23 cellular contexts compared by ENCODE assay signal in the genomic region with DNA sequence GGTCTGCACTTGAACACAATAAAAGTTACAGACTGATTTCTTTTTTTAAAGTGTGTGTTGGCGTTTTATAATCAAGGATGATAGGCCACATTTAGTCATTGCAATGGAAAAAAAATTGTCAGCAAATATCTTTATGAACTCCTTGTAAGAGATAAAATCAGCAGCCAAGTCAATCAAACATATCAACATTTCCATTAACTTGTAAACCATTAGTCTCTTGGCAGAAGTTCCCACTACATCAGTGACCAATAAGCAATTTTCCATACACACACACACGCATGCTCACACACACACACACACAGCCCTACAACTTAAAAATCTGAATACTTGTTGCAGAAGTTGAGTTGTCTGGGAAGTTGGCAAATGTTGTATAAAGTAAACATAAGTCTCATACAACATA.
DNase-seq lines count a peak whose midpoint lies in the region; ATAC-seq and TF ChIP-seq lines count a peak whose summit lies in the region.
"Had no signal": no experiment of that assay in that cellular context is flagged by ENCODE, and none has a peak within 500 bp of the region (broad histone marks: within the 10 kb centered on the region; RNA-seq: fewer than 3 reads in every experiment).

No MANE protein-coding gene starts in this region.

- no peak overlapping the region for H2AFZ ChIP-seq in SK-N-SH (ENCODE audit: low read depth)

- H3K27me3 ChIP-seq in SK-N-SH (ENCODE audit: insufficient read depth) = no peaks in the 10 kb centered on the region
- H3K27me3 ChIP-seq: BE2C, BLaER1 had no signal

- CTCF ChIA-PET in SK-N-SH (lab: Yijun Ruan, JAX) = no interaction called here

- no peak for ATAC-seq in SK-N-SH treated with all-trans-retinoic acid at 6 μM for 48 hours
- no peak for ATAC-seq in GM21528 (IDR thresholded peaks at IDR 0.05; ENCODE audit: low FRiP score, unreplicated experiment)
- ATAC-seq: GM12878 had no signal

- H3K9me2 ChIP-seq in SK-N-SH = no peaks in the 10 kb centered on the region; the same call in 1 of the 2 replicates

- H3K27ac ChIP-seq in SK-N-SH (ENCODE audit: low read depth in 2 of 2, low read length in 1 of 2) (no peak overlapping the region), VCaP (peak overlapping the region; percentile 27; the same call in 1 of the 2 replicates), caudate nucleus (ENCODE audit: low read depth, low read length) (no peak overlapping the region)
- H3K27ac ChIP-seq: BLaER1 had no signal

- no peaks in the 10 kb centered on the region for H4K20me1 ChIP-seq in SK-N-SH (ENCODE audit: insufficient read depth)
- H4K20me1 ChIP-seq: BLaER1 had no signal

- TF ChIP-seq EP300 in SK-N-SH (IDR thresholded peaks at IDR 0.05; ENCODE audit: borderline replicate concordance in 1 of 2, low read depth in 1 of 2, low read length in 1 of 2) = no peak

- no peaks in the 10 kb centered on the region for H3K4me1 ChIP-seq in SK-N-SH (ENCODE audit: control insufficient read depth in 1 of 2, insufficient read depth in 2 of 2, low read depth in 1 of 2, low read length in 1 of 2)
- H3K4me1 ChIP-seq: BLaER1 had no signal

- POLR2A ChIA-PET in SK-N-SH (lab: Yijun Ruan, JAX) = no interaction called here

- TF ChIP-seq CTCF in SK-N-SH (IDR thresholded peaks at IDR 0.05) (no peak), LNCaP clone FGC (IDR thresholded peaks at IDR 0.05; ENCODE audit: control insufficient read depth, extremely low read depth, insufficient read depth) (no peak), VCaP (conservative IDR thresholded peaks at IDR 0.05) (no peak)

- no peaks in the 10 kb centered on the region for H3F3A ChIP-seq in SK-N-SH (replicated peaks; ENCODE audit: insufficient read depth)

- H3K9me3 ChIP-seq in SK-N-SH = no peaks in the 10 kb centered on the region; the same call in 1 of the 2 replicates
- H3K9me3 ChIP-seq: BE2C, BLaER1 had no signal

- no peaks in the 10 kb centered on the region for H3K79me2 ChIP-seq in SK-N-SH (ENCODE audit: insufficient read depth)

- WGBS in SK-N-SH (ENCODE audit: low lambda C conversion rate) = 92% methylated on average over 2 of the region's 2 CpGs

- H3K9ac ChIP-seq in SK-N-SH = no peak overlapping the region
- H3K9ac ChIP-seq: BLaER1 had no signal

- H3K4me2 ChIP-seq in SK-N-SH = no peak overlapping the region
- H3K4me2 ChIP-seq: BLaER1 had no signal

- DNase-seq in SK-N-SH (no peak), LNCaP clone FGC (ENCODE audit: low read depth) (peak; percentile 92), caudate nucleus (lab: John Stamatoyannopoulos, UW) (no peak)
- DNase-seq: 8988T; ACHN; BE2C; C1 segment of cervical spinal cord; CD4-positive, alpha-beta memory T cell; CD4-positive, CD25-positive, alpha-beta regulatory T cell; CD8-positive, alpha-beta memory T cell; COR-L47; DMS 273 treated with DMSO at 0.1 percent for 48 hours; DMS153; DMS53; DMS79; DND-41; EL; GDM1 had no signal

- no peak for TF ChIP-seq RAD21 in SK-N-SH (IDR thresholded peaks at IDR 0.05; ENCODE audit: low read length)

- H3K4me3 ChIP-seq in SK-N-SH (ENCODE audit: low read depth in 2 of 2, low read length in 1 of 2) (no peak overlapping the region), LNCaP clone FGC (ENCODE audit: low read depth, low read length) (no peak overlapping the region)
- H3K4me3 ChIP-seq: BLaER1, GM12878 had no signal

- no peaks in the 10 kb centered on the region for H3K36me3 ChIP-seq in SK-N-SH (replicated peaks in 1 of 2; ENCODE audit: control insufficient read depth in 1 of 2, insufficient read depth in 2 of 2, low read length in 1 of 2)
- H3K36me3 ChIP-seq: BE2C, BLaER1 had no signal

TF ChIP-seq in SK-N-SH treated with all-trans-retinoic acid at 6 μM for 48 hours, 23 proteins besides CTCF, POLR2A, EP300 and RAD21:
- TF ChIP-seq, protein P1, sequence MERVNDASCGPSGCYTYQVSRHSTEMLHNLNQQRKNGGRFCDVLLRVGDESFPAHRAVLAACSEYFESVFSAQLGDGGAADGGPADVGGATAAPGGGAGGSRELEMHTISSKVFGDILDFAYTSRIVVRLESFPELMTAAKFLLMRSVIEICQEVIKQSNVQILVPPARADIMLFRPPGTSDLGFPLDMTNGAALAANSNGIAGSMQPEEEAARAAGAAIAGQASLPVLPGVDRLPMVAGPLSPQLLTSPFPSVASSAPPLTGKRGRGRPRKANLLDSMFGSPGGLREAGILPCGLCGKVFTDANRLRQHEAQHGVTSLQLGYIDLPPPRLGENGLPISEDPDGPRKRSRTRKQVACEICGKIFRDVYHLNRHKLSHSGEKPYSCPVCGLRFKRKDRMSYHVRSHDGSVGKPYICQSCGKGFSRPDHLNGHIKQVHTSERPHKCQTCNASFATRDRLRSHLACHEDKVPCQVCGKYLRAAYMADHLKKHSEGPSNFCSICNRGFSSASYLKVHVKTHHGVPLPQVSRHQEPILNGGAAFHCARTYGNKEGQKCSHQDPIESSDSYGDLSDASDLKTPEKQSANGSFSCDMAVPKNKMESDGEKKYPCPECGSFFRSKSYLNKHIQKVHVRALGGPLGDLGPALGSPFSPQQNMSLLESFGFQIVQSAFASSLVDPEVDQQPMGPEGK (CRISPR knock-in tag; IDR thresholded peaks at IDR 0.05; ENCODE audit: borderline replicate concordance) = no peak
- TF ChIP-seq ZNF565 (CRISPR knock-in tag; conservative IDR thresholded peaks at IDR 0.05; ENCODE audit: low read depth) (no peak), ISL1 (CRISPR knock-in tag; IDR thresholded peaks at IDR 0.05) (0 out of 2 replicates have a peak, but pooled peaks have one; percentile 13), ZNF70 (CRISPR knock-in tag; IDR thresholded peaks at IDR 0.05) (no peak), PPARA (CRISPR knock-in tag; IDR thresholded peaks at IDR 0.05; ENCODE audit: borderline replicate concordance) (no peak), ZNF8 (CRISPR knock-in tag; IDR thresholded peaks at IDR 0.05) (no peak), ARNTL (CRISPR knock-in tag; IDR thresholded peaks at IDR 0.05; ENCODE audit: borderline replicate concordance, low read depth) (no peak), ZFP3 (CRISPR knock-in tag; IDR thresholded peaks at IDR 0.05) (no peak)

TF ChIP-seq in SK-N-SH, 30 proteins besides CTCF, POLR2A, EP300 and RAD21:
- no peak for TF ChIP-seq ELF1 (IDR thresholded peaks at IDR 0.05)
- no peak for TF ChIP-seq EZH2phosphoT487 (IDR thresholded peaks at IDR 0.05; ENCODE audit: borderline replicate concordance, low read depth)
- TF ChIP-seq, protein P2, sequence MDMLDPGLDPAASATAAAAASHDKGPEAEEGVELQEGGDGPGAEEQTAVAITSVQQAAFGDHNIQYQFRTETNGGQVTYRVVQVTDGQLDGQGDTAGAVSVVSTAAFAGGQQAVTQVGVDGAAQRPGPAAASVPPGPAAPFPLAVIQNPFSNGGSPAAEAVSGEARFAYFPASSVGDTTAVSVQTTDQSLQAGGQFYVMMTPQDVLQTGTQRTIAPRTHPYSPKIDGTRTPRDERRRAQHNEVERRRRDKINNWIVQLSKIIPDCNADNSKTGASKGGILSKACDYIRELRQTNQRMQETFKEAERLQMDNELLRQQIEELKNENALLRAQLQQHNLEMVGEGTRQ (IDR thresholded peaks at IDR 0.05; ENCODE audit: borderline replicate concordance, low read depth, low read length) = no peak
- no peak for TF ChIP-seq JUND (IDR thresholded peaks at IDR 0.05)
- TF ChIP-seq, protein P3, sequence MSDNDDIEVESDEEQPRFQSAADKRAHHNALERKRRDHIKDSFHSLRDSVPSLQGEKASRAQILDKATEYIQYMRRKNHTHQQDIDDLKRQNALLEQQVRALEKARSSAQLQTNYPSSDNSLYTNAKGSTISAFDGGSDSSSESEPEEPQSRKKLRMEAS (IDR thresholded peaks at IDR 0.05; ENCODE audit: low read depth) = no peak
- no peak for TF ChIP-seq RFX5 (IDR thresholded peaks at IDR 0.05; ENCODE audit: low read length)
- no peak for TF ChIP-seq SIN3A (IDR thresholded peaks at IDR 0.05; ENCODE audit: borderline replicate concordance, low read depth, low read length)
